In genomic region chr2:145000376-145000775, GRCh38 we compare ENCODE assay signal across 17 cellular contexts.
"Had no signal": no experiment of that assay in that cellular context is flagged by ENCODE, and none has a peak within 500 bp of the region (broad histone marks: within the 10 kb centered on the region; RNA-seq: fewer than 3 reads in every experiment).

No MANE protein-coding gene starts in this region.

- H3K27ac ChIP-seq: neutrophil, parathyroid adenoma had no signal

- H3K4me3 ChIP-seq: lung, smooth muscle cell had no signal

- H3K4me1 ChIP-seq: parathyroid adenoma had no signal

- ATAC-seq: activated CD4-positive, alpha-beta T cell treated with anti-CD3 and anti-CD28 coated beads for 36 hours; esophagus mucosa; left colon; natural killer cell treated with Interleukin-12 subunit alpha and Interleukin-12 subunit beta and Interleukin-15 and Interleukin-18, amount 100 ng/mL, for 72 hours; sciatic nerve; stimulated activated memory B cell treated with anti-CD40 and anti-IgM and Interleukin-4, amounts not matched to agents 10 μg/mL and 1 μg/mL and 100 μg/mL, for 72 hours; T-helper 17 cell had no signal

- H2AFZ ChIP-seq: parathyroid adenoma had no signal

- H3K27me3 ChIP-seq: neutrophil had no signal

- H3K36me3 ChIP-seq: neutrophil had no signal

- H3K79me2 ChIP-seq: parathyroid adenoma had no signal

- H3K9me3 ChIP-seq: neutrophil had no signal

- DNase-seq: activated CD4-positive, alpha-beta T cell treated with anti-CD3 and anti-CD28 coated beads for 36 hours; activated CD4-positive, alpha-beta T cell treated with anti-CD3 and anti-CD28 coated beads, Interleukin-2, amount 50 U/mL, for 48 hours; amygdala; effector CD4-positive, alpha-beta T cell; hypothalamus; islet precursor cell; left colon; stimulated activated CD4-positive, alpha-beta T cell treated with anti-CD3 and anti-CD28 coated beads, Interleukin-4, amount 100 ng/mL, for 4 hours; T-helper 17 cell had no signal
